ENCODE assay signal across 17 cellular contexts in the genomic region with DNA sequence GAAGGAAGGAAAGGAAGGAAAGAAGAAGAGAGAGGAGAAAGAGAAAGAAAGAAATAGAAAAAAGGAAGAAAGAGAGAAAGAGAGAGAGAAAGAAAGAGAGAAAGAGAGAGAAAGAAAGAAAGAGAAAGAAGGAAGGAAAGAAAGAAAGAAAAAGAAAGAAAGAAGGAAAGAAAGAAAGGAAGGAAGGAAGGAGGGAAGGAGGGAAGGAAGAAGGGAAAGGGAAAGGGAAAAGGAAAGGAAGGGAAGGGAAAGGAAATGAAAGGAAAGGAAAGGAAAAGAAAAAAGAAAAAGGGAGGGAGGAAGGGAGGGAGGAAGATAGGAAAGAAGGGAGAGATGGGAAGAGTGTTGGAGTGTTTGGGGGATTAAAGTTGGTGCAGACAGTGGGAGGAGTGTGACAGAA.
"Had no signal": no experiment of that assay in that cellular context is flagged by ENCODE, and none has a peak within 500 bp of the region (broad histone marks: within the 10 kb centered on the region; RNA-seq: fewer than 3 reads in every experiment).

No MANE protein-coding gene starts in this region.

- H3K4me3 Mint-ChIP-seq: IgD-negative memory B cell had no signal

- H3K27ac Mint-ChIP-seq: IgD-negative memory B cell had no signal

- H3K27me3 Mint-ChIP-seq: IgD-negative memory B cell had no signal

- H3K4me1 ChIP-seq: SJSA1 had no signal

- H3K4me3 ChIP-seq: K562, SJSA1, SK-N-MC had no signal

- H3K36me3 Mint-ChIP-seq: IgD-negative memory B cell had no signal

- H3K4me1 Mint-ChIP-seq: IgD-negative memory B cell had no signal

- ATAC-seq: K562 had no signal

- H3K9ac ChIP-seq: KMS-11 had no signal

- H3K27ac ChIP-seq: KMS-11, SJSA1, SK-N-MC had no signal

- DNase-seq: Kasumi-1, MM.1S, NCI-H1092 treated with DMSO at 0.1 percent for 48 hours, NCI-H1436, NCI-H187 treated with DMSO at 0.1 percent for 48 hours, NCI-H2081, NCI-H2107, NCI-H2227 treated with DMSO at 0.1 percent for 48 hours, NCI-H526, Right ventricle myocardium superior, RPMI8226, SIG-M5 had no signal

- H3K4me2 ChIP-seq: KMS-11 had no signal

- H3K27me3 ChIP-seq: SJSA1 had no signal
